23 cellular contexts compared by ENCODE assay signal in the genomic region with DNA sequence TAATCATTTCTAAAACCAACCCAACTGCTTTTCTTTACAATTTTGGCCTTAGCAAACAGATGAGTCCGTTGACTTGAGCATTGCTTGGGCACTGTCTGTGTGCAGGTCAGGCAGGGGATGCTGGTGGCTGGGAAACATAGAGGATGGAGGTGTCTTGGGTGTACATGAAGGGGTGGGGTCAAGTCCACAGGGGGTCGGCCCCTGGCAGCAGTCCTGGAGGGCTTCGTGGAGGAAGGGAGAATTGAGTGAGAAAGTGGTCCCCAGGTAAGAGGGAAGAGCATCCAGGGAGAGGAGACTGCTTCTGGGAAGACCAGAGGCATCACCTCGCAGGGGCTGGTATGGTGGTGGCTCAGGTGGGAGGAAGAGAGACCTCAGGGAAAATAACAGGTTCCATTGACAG.
DNase-seq lines count a peak whose midpoint lies in the region; ATAC-seq and TF ChIP-seq lines count a peak whose summit lies in the region.
"Had no signal": no experiment of that assay in that cellular context is flagged by ENCODE, and none has a peak within 500 bp of the region (broad histone marks: within the 10 kb centered on the region; RNA-seq: fewer than 3 reads in every experiment).

No MANE protein-coding gene starts in this region.

- H2BK120ac ChIP-seq in mesendoderm (ENCODE audit: low read depth, low read length), result no peak overlapping the region

- CTCF ChIA-PET in SK-N-SH (lab: Yijun Ruan, JAX), result interaction anchor here (0.7 to 2.7 kb wide), 5 partner anchors 9 to 1339 kb away, joined by 3 to 9 read pairs (median 5); no protein-coding TSS in a partner anchor

- no peak overlapping the region for H3K56ac ChIP-seq in mesendoderm (ENCODE audit: low read length)

- H3K27ac Mint-ChIP-seq in chondrocyte (ENCODE audit: unreplicated experiment) (peak overlapping the region; percentile 14), nephron (peak overlapping the region; percentile 39 to 78 (median 40))
- H3K27ac Mint-ChIP-seq: activated T-cell treated with anti-CD3 and anti-CD28 coated beads, Interleukin-2, amount 50 U/mL, for 72 hours; CD4-positive, alpha-beta T cell; stimulated activated naive B cell treated with anti-CD40 and anti-IgM and Interleukin-4, amounts not matched to agents 10 μg/mL and 1 μg/mL and 100 μg/mL, for 72 hours; T-helper 1 cell treated with Interleukin-12 subunit alpha and Interleukin-12 subunit beta and Interleukin-4 antibody, amounts not matched to agents 30 μg/mL and 1 μg/mL, for 36 hours had no signal

- H3F3A ChIP-seq in SK-N-SH (replicated peaks; ENCODE audit: insufficient read depth), result peaks cover 13% of the 10 kb centered on the region

- no peak for ATAC-seq in SK-N-SH treated with all-trans-retinoic acid at 6 μM for 48 hours
- ATAC-seq: activated T-cell treated with anti-CD3 and anti-CD28 coated beads, Interleukin-2, amount 50 U/mL, for 72 hours; stimulated activated naive B cell treated with anti-CD40 and anti-IgM and Interleukin-4, amounts not matched to agents 10 μg/mL and 1 μg/mL and 100 μg/mL, for 72 hours had no signal

- TF ChIP-seq POLR2A in transverse colon (IDR thresholded peaks at IDR 0.05), result no peak

- H3K4me3 Mint-ChIP-seq in chondrocyte (ENCODE audit: unreplicated experiment), result no peak overlapping the region
- H3K4me3 Mint-ChIP-seq in nephron, result peak overlapping the region; percentile 39 to 60 (median 58)
- H3K4me3 Mint-ChIP-seq: activated T-cell treated with anti-CD3 and anti-CD28 coated beads, Interleukin-2, amount 50 U/mL, for 72 hours; CD4-positive, alpha-beta T cell; stimulated activated naive B cell treated with anti-CD40 and anti-IgM and Interleukin-4, amounts not matched to agents 10 μg/mL and 1 μg/mL and 100 μg/mL, for 72 hours; T-helper 1 cell treated with Interleukin-12 subunit alpha and Interleukin-12 subunit beta and Interleukin-4 antibody, amounts not matched to agents 30 μg/mL and 1 μg/mL, for 36 hours had no signal

- H3K36me3 ChIP-seq in SK-N-SH (replicated peaks in 1 of 2; ENCODE audit: control insufficient read depth in 1 of 2, insufficient read depth in 2 of 2, low read length in 1 of 2) (no peaks in the 10 kb centered on the region), transverse colon (no peaks in the 10 kb centered on the region), mesendoderm (ENCODE audit: control insufficient read depth, insufficient read depth, low read length) (no peaks in the 10 kb centered on the region)
- H3K36me3 ChIP-seq: brain microvascular endothelial cell had no signal

- H3K27me3 ChIP-seq in SK-N-SH (ENCODE audit: insufficient read depth) (no peaks in the 10 kb centered on the region), transverse colon (peaks cover 15% of the 10 kb centered on the region), mesendoderm (ENCODE audit: insufficient read depth, low read length, poor library complexity) (no peaks in the 10 kb centered on the region)
- H3K27me3 ChIP-seq: brain microvascular endothelial cell had no signal

- H3K4ac ChIP-seq in mesendoderm (ENCODE audit: low read depth, low read length), result no peak overlapping the region

- no peak overlapping the region for H2BK5ac ChIP-seq in mesendoderm (ENCODE audit: low read length)

- H3K79me1 ChIP-seq in mesendoderm (ENCODE audit: low read length), result no peaks in the 10 kb centered on the region

- TF ChIP-seq EP300 in SK-N-SH (IDR thresholded peaks at IDR 0.05; ENCODE audit: borderline replicate concordance in 1 of 2, low read depth in 1 of 2, low read length in 1 of 2) (no peak), transverse colon (IDR thresholded peaks at IDR 0.05; ENCODE audit: low read depth) (no peak)

- peaks cover 7 to 14% of the 10 kb centered on the region in 2 experiments; a peak in 3 of 4 replicates for H3K4me1 ChIP-seq in SK-N-SH (ENCODE audit: control insufficient read depth in 1 of 2, insufficient read depth in 2 of 2, low read depth in 1 of 2, low read length in 1 of 2)
- peaks cover 6 to 43% (median 26%) of the 10 kb centered on the region in 4 donors for H3K4me1 ChIP-seq in transverse colon
- H3K4me1 ChIP-seq in mesendoderm (ENCODE audit: control insufficient read depth, low read depth, low read length), result no peaks in the 10 kb centered on the region

- no peak overlapping the region for H4K8ac ChIP-seq in mesendoderm (ENCODE audit: low read depth, low read length)

- DNase-seq in SK-N-SH (no peak), chondrocyte (ENCODE audit: low spot score) (no peak), transverse colon (no peak), RKO (ENCODE audit: low spot score) (no peak), mesendoderm (no peak), putamen (ENCODE audit: low spot score) (no peak)
- DNase-seq: activated naive CD4-positive, alpha-beta T cell; activated T-cell treated with anti-CD3 and anti-CD28 coated beads, Interleukin-2, amount 50 U/mL, for 72 hours; CD4-positive, alpha-beta T cell; effector CD8-positive, alpha-beta T cell; KBM-7; NCI-H1092; NCI-H1694; NCI-H2171; stimulated activated naive B cell treated with anti-CD40 and anti-IgM and Interleukin-4, amounts not matched to agents 10 μg/mL and 1 μg/mL and 100 μg/mL, for 72 hours; substantia nigra had no signal

- no peaks in the 10 kb centered on the region for H4K20me1 ChIP-seq in SK-N-SH (ENCODE audit: insufficient read depth)

- H2AFZ ChIP-seq in SK-N-SH (ENCODE audit: low read depth), result peak overlapping the region; percentile 51; the same call in 1 of the 2 replicates

- H3K36me3 Mint-ChIP-seq in chondrocyte (ENCODE audit: low read depth), result peaks cover 2% of the 10 kb centered on the region
- peaks cover 3% of the 10 kb centered on the region for H3K36me3 Mint-ChIP-seq in nephron (ENCODE audit: low read depth)

- H3K18ac ChIP-seq in mesendoderm (ENCODE audit: low read length), result no peak overlapping the region

- H3K9me3 ChIP-seq in SK-N-SH (no peaks in the 10 kb centered on the region), transverse colon (no peaks in the 10 kb centered on the region)

- no peak for TF ChIP-seq RAD21 in SK-N-SH (IDR thresholded peaks at IDR 0.05; ENCODE audit: low read length)

- H3K9me2 ChIP-seq in SK-N-SH, result no peaks in the 10 kb centered on the region

- POLR2A ChIA-PET in SK-N-SH (lab: Yijun Ruan, JAX), result no interaction called here

- H3K4me3 ChIP-seq in SK-N-SH (ENCODE audit: low read depth in 2 of 2, low read length in 1 of 2) (no peak overlapping the region), transverse colon (no peak overlapping the region), mesendoderm (ENCODE audit: low read length) (no peak overlapping the region)
- H3K4me3 ChIP-seq: SK-N-MC had no signal

- no peak overlapping the region for H2BK15ac ChIP-seq in mesendoderm (replicated peaks; ENCODE audit: low read depth)

- intact Hi-C loops in transverse colon (cut with DNase I; ENCODE audit: low total_unique reads), result no loop called here

- no peaks in the 10 kb centered on the region for H3K27me3 Mint-ChIP-seq in chondrocyte (ENCODE audit: low read depth)
- peaks cover 50% of the 10 kb centered on the region for H3K27me3 Mint-ChIP-seq in nephron (ENCODE audit: low read depth)

- H3K4me1 Mint-ChIP-seq in chondrocyte (ENCODE audit: low read depth) (peaks cover 20% of the 10 kb centered on the region), nephron (peaks cover 17% of the 10 kb centered on the region)
- H3K4me1 Mint-ChIP-seq: stimulated activated naive B cell treated with anti-CD40 and anti-IgM and Interleukin-4, amounts not matched to agents 10 μg/mL and 1 μg/mL and 100 μg/mL, for 72 hours had no signal

- no peaks in the 10 kb centered on the region for H3K9me3 Mint-ChIP-seq in chondrocyte (ENCODE audit: low read depth)
- no peaks in the 10 kb centered on the region for H3K9me3 Mint-ChIP-seq in nephron
- H3K9me3 Mint-ChIP-seq: activated T-cell treated with anti-CD3 and anti-CD28 coated beads, Interleukin-2, amount 50 U/mL, for 72 hours; CD4-positive, alpha-beta T cell; T-helper 1 cell treated with Interleukin-12 subunit alpha and Interleukin-12 subunit beta and Interleukin-4 antibody, amounts not matched to agents 30 μg/mL and 1 μg/mL, for 36 hours had no signal

- WGBS in SK-N-SH (ENCODE audit: low lambda C conversion rate), result 83% methylated on average over 4 of the region's 4 CpGs
- 33 to 71% methylated on average over 1 to 4 of the region's 4 CpGs for WGBS in transverse colon (ENCODE audit: low coverage in 1 of 2), 2 donors
- WGBS in mesendoderm (ENCODE audit: extremely low coverage, insufficient coverage, low lambda C conversion rate), result no CpG with 5 or more reads among the region's 4 CpGs

- peak overlapping the region; percentile 11; the same call in 1 of the 2 replicates for H3K9ac ChIP-seq in SK-N-SH
- no peak overlapping the region for H3K9ac ChIP-seq in mesendoderm (ENCODE audit: low read length)

- H3K79me2 ChIP-seq in SK-N-SH (ENCODE audit: insufficient read depth) (no peaks in the 10 kb centered on the region), mesendoderm (ENCODE audit: control insufficient read depth, insufficient read depth, low read length) (no peaks in the 10 kb centered on the region)

- TF ChIP-seq CTCF in SK-N-SH (IDR thresholded peaks at IDR 0.05) (no peak), chondrocyte (IDR thresholded peaks at IDR 0.05) (no peak), nephron (IDR thresholded peaks at IDR 0.05; ENCODE audit: unreplicated experiment in 3 of 3) (no peak), transverse colon (IDR thresholded peaks at IDR 0.05) (no peak)

- no peak overlapping the region for H4K5ac ChIP-seq in mesendoderm (ENCODE audit: low read length)

- no peak overlapping the region for H2AK5ac ChIP-seq in mesendoderm (ENCODE audit: low read length)

- H3K23ac ChIP-seq in mesendoderm (ENCODE audit: low read length), result no peak overlapping the region

- H3K4me2 ChIP-seq in SK-N-SH, result peak overlapping the region; percentile 61; the same call in 1 of the 2 replicates
- H3K4me2 ChIP-seq in mesendoderm (ENCODE audit: low read length), result no peak overlapping the region

- in situ Hi-C loops in transverse colon (cut with MboI; ENCODE audit: low pct_ligation_motif_present in 1 of 4, low pct_unique_long_range_greater_than_20kb in 1 of 4, low sequenced_read_pairs in 3 of 4), result no loop called here

- H3K27ac ChIP-seq in SK-N-SH (ENCODE audit: low read depth in 2 of 2, low read length in 1 of 2) (peak overlapping the region in 1 of 2 experiments; percentile 65; a peak in 2 of 4 replicates), transverse colon (peak overlapping the region; percentile 75 to 85 (median 80)), mesendoderm (ENCODE audit: low read depth, low read length) (no peak overlapping the region)
- H3K27ac ChIP-seq: 22Rv1, epithelial cell of prostate, SK-N-MC had no signal

TF ChIP-seq in SK-N-SH, 30 proteins besides CTCF, POLR2A, EP300 and RAD21 (continues in another document):
- TF ChIP-seq RFX5 (IDR thresholded peaks at IDR 0.05; ENCODE audit: low read length) (no peak), SIN3A (IDR thresholded peaks at IDR 0.05; ENCODE audit: borderline replicate concordance, low read depth, low read length) (no peak), NFIC (IDR thresholded peaks at IDR 0.05; ENCODE audit: borderline replicate concordance) (no peak)
